1 cellular context compared by ENCODE assay signal in the genomic region with DNA sequence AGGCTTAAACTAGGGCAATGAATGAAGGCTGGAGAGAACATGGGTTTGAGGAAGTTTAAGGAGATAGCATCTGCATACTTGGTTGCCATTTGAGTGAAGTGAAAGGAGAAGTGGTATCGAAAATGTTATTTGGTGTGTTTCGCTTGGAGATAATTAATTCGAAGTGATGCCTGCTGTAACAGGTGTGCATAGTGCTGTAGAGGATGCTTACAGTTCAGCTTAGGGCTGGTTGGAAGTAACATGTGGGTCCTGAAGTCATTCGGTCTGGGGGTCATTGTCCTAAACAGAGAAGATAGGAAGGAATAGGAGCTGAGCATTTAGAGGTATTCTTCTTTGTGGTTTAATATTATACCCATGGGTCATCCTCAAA.
TF ChIP-seq lines count a peak whose summit lies in the region.

No MANE protein-coding gene starts in this region.

TF ChIP-seq in HepG2, 621 proteins besides CTCF, POLR2A, EP300 and RAD21:
- peak; percentile 22; the same call in 1 of the 2 replicates for TF ChIP-seq POLR2G (IDR thresholded peaks at IDR 0.05; ENCODE audit: low read depth, low read length)
- TF ChIP-seq ZMYM2 (CRISPR knock-in tag; IDR thresholded peaks at IDR 0.05), result no peak
- TF ChIP-seq ZBTB46 (CRISPR knock-in tag; IDR thresholded peaks at IDR 0.05; ENCODE audit: borderline replicate concordance), result 0 out of 2 replicates have a peak, but pooled peaks have one; percentile 11
- no peak for TF ChIP-seq KLF11 (CRISPR knock-in tag; IDR thresholded peaks at IDR 0.05)
- TF ChIP-seq ZMYM3 (CRISPR knock-in tag; IDR thresholded peaks at IDR 0.05), result no peak
- TF ChIP-seq TSC22D2 (CRISPR knock-in tag; IDR thresholded peaks at IDR 0.05; ENCODE audit: borderline replicate concordance), result no peak
- 0 out of 2 replicates have a peak, but pooled peaks have one; percentile 18 for TF ChIP-seq ZSCAN29 (CRISPR knock-in tag; conservative IDR thresholded peaks at IDR 0.05)
- TF ChIP-seq, protein P1, sequence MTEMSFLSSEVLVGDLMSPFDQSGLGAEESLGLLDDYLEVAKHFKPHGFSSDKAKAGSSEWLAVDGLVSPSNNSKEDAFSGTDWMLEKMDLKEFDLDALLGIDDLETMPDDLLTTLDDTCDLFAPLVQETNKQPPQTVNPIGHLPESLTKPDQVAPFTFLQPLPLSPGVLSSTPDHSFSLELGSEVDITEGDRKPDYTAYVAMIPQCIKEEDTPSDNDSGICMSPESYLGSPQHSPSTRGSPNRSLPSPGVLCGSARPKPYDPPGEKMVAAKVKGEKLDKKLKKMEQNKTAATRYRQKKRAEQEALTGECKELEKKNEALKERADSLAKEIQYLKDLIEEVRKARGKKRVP (CRISPR knock-in tag; IDR thresholded peaks at IDR 0.05), result no peak
TF ChIP-seq in HepG2: peak in this region for 3.
